In the genomic region with DNA sequence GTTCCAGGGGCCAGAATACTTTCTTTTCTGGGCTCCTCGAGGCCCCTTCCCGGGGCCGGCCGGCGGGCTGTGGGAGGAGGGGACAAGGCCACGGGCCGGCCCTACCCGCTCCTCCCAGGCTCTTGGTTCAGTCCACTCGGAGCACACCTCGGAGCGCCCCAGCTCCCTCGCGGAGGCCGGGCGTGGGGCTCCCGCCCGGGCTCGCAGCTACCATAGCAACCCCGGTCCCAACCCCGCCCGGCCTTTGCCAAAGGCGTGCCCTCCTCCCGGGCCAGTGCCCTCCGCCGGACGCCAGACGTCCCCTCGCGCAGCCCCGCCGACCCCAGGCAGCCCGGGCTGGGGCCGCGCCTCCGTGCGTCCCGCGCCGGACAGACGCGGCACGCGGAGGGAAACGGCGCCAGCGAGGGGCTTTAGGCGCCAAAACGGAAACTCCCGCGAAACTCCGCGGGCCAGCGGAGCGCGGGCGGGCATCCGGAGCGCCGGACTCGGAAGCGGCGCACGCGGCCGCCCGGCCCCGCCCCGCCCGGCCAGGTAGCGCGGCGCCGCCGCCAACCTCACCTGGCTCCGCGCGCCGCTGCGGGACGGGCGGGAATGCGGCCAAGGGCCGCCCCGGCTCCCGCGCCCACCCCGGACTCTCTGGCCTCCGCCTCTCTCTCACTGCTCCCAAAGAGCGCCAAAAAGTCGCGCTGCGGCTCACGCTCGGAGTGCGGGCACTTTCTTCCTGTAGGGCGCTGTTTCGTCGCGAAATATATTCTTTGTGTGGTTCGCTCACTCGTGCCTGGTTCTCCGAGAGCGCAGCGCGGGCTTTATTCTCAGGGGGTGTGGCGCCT, we compare ENCODE assay signal across 8 cellular contexts. TPM values are rescaled to one million over a fixed set of nuclear protein-coding genes. Genes with fewer than 3 reads are reported as not detected.
DNase-seq lines count a peak whose midpoint lies in the region; ATAC-seq and FAIRE-seq lines count a peak whose summit lies in the region.

No MANE protein-coding gene starts in this region.

- H3K9me3 Mint-ChIP-seq in T-cell: no peaks in the 10 kb centered on the region

- peak overlapping the region; percentile 86 to 95 (median 92) for H3K4me3 Mint-ChIP-seq in T-cell

- DNase-seq in GOT3 (lab: John Stamatoyannopoulos, UW): peak; percentile 24
- DNase-seq in LHCN-M2 (ENCODE audit: low read depth): peak; percentile 50
- peak in 32 of 34 experiments; percentile 5 to 64 (median 42) for DNase-seq in T-cell
- peak; percentile 53 for DNase-seq in astrocyte of the hippocampus (ENCODE audit: low read depth, low spot score)
- no peak for DNase-seq in skeletal muscle cell (ENCODE audit: low read depth)
- DNase-seq in HTR-8/SVneo (ENCODE audit: insufficient read length, low spot score): no peak

- H3K4me3 ChIP-seq in GM08714 (ENCODE audit: low read length) (peak overlapping the region; percentile 77; the same call in 1 of the 2 replicates), iPS-11a (ENCODE audit: low read depth, low read length) (peak overlapping the region; percentile 45), skeletal muscle cell (ENCODE audit: low read depth, low read length) (peak overlapping the region; percentile 57)

- ATAC-seq in T-cell (replicated peaks in 1 of 4): peak; percentile 66 to 73 (median 68)

- FAIRE-seq in HTR-8/SVneo (lab: Jason Lieb, UNC): no peak

- peaks cover 0 to 4% of the 10 kb centered on the region in 2 donors for H3K27me3 Mint-ChIP-seq in T-cell

- CTCF ChIA-PET in T-cell (lab: Charles Lee): interaction anchor here in 1 of 2 donors (0.7 kb wide), 1 partner anchor 9 kb away, joined by 3 read pairs; no protein-coding TSS in a partner anchor

- peaks cover 45 to 57% (median 51%) of the 10 kb centered on the region in 3 donors for H3K4me1 Mint-ChIP-seq in T-cell

- no peaks in the 10 kb centered on the region for H3K36me3 Mint-ChIP-seq in T-cell

- POLR2A ChIA-PET in T-cell (lab: Charles Lee): no interaction called here

- peak overlapping the region; percentile 94 to 99 for H3K27ac Mint-ChIP-seq in T-cell

RNA-seq across cellular contexts. Expression of a gene that starts 0.6 kb away (rescaled TPM):
- 3.2 and 3.9 TPM in 2 replicates for total RNA-seq in LHCN-M2 (2014; rRNA removed)
- polyA plus RNA-seq in LHCN-M2 (2012): 0.29 TPM
- total RNA-seq in T-cell: 10 to 100 TPM; 23.3 to 39.5 (median 27.2) TPM

Comparison
In these comparisons a context has a peak if more than half of its experiments do, and no peak if none do; other contexts are left out.
1. DNase-seq: peak in GOT3 (single experiment), LHCN-M2 (single experiment), T-cell (32 of 34) and astrocyte of the hippocampus (single experiment); none in skeletal muscle cell (single experiment) and HTR-8/SVneo (single experiment).
2. Peak in every context shown above with its lines, with median percentiles within 50 percentile points of each other: H3K4me3 ChIP-seq.